In genomic region chr16:30367349-30368009, GRCh38 we compare ENCODE assay signal across 7 cellular contexts. TPM values are rescaled to one million over a fixed set of nuclear protein-coding genes. Genes with fewer than 3 reads are reported as not detected.
DNase-seq lines count a peak whose midpoint lies in the region; ATAC-seq and TF ChIP-seq lines count a peak whose summit lies in the region.
"Had no signal": no experiment of that assay in that cellular context is flagged by ENCODE, and none has a peak within 500 bp of the region (broad histone marks: within the 10 kb centered on the region; RNA-seq: fewer than 3 reads in every experiment).

No MANE protein-coding gene starts in this region.

- TF ChIP-seq CTCF in cardiac muscle cell (IDR thresholded peaks at IDR 0.05; ENCODE audit: low read depth, low read length): no peak
- no peak for TF ChIP-seq CTCF in right atrium auricular region (IDR thresholded peaks at IDR 0.05)
- no peak for TF ChIP-seq CTCF in upper lobe of right lung (IDR thresholded peaks at IDR 0.05)

- ATAC-seq in Right ventricle myocardium superior (ENCODE audit: poor library complexity): no peak
- ATAC-seq in upper lobe of right lung: no peak

- H3K4me3 ChIP-seq in cardiac muscle cell (peak overlapping the region; percentile 91), right atrium auricular region (peak overlapping the region; percentile 90), upper lobe of right lung (peak overlapping the region; percentile 67)

- DNase-seq in cardiac muscle cell (ENCODE audit: low read depth in 1 of 2, low spot score in 1 of 2): no peak
- no peak for DNase-seq in Right ventricle myocardium superior
- no peak for DNase-seq in right atrium auricular region (ENCODE audit: low spot score)
- DNase-seq in upper lobe of right lung: no peak
- DNase-seq in HCEC 1CT: no peak
- DNase-seq in NOMO-1 treated with dmso at 0.1 percent for 144 hours (lab: John Stamatoyannopoulos, UW; ENCODE audit: unreplicated experiment): no peak
- DNase-seq: DMS79 had no signal

- H3K9me3 ChIP-seq in cardiac muscle cell (ENCODE audit: low read depth) (no peaks in the 10 kb centered on the region), right atrium auricular region (no peaks in the 10 kb centered on the region), upper lobe of right lung (no peaks in the 10 kb centered on the region)

- peaks cover 37% of the 10 kb centered on the region for H3K4me1 ChIP-seq in cardiac muscle cell (ENCODE audit: low read depth)
- H3K4me1 ChIP-seq in right atrium auricular region: peaks cover 0 to 55% of the 10 kb centered on the region in 2 donors
- peaks cover 29% of the 10 kb centered on the region for H3K4me1 ChIP-seq in upper lobe of right lung

- H3K27me3 ChIP-seq in cardiac muscle cell: no peaks in the 10 kb centered on the region
- no peaks in the 10 kb centered on the region for H3K27me3 ChIP-seq in right atrium auricular region
- no peaks in the 10 kb centered on the region for H3K27me3 ChIP-seq in upper lobe of right lung

- H3K27ac ChIP-seq in cardiac muscle cell (no peak overlapping the region), right atrium auricular region (peak overlapping the region; percentile 81 to 85), upper lobe of right lung (no peak overlapping the region)

- intact Hi-C loops in Right ventricle myocardium superior (cut with DNase I) (no loop called here), upper lobe of right lung (cut with DNase I) (no loop called here)

- no peaks in the 10 kb centered on the region for H3K36me3 ChIP-seq in cardiac muscle cell
- peaks cover 27% of the 10 kb centered on the region for H3K36me3 ChIP-seq in right atrium auricular region
- peaks cover 31% of the 10 kb centered on the region for H3K36me3 ChIP-seq in upper lobe of right lung

RNA-seq across cellular contexts. Expression of gene TBC1D10B, which starts 2.8 kb away (rescaled TPM):
- 50.7 and 58.4 TPM in 2 replicates for total RNA-seq in cardiac muscle cell
- polyA plus RNA-seq in cardiac muscle cell: 39.9 and 51.3 TPM in 2 replicates
- total RNA-seq in Right ventricle myocardium superior: 24.4 TPM
- total RNA-seq in right atrium auricular region: 10 to 100 TPM; 20.0 to 22.3 TPM
- total RNA-seq in upper lobe of right lung: 36.0 TPM

RNA-seq across cellular contexts. Expression of gene MYL11, which starts 7.1 kb away (rescaled TPM):
- total RNA-seq in cardiac muscle cell (1.5 TPM in 1 of 2 replicates, not detected in the other), Right ventricle myocardium superior (not detected), right atrium auricular region (not detected), upper lobe of right lung (not detected)
- 0.69 and 5.5 TPM in 2 replicates for polyA plus RNA-seq in cardiac muscle cell

RNA-seq across cellular contexts. Expression of gene CD2BP2, which starts 12.4 kb away (rescaled TPM):
- 56.7 and 63.1 TPM in 2 replicates for total RNA-seq in cardiac muscle cell
- polyA plus RNA-seq in cardiac muscle cell: 47.2 TPM in 2 replicates
- total RNA-seq in Right ventricle myocardium superior: 34.1 TPM
- 10 to 100 TPM; 22.0 to 39.3 TPM for total RNA-seq in right atrium auricular region
- 51.5 TPM for total RNA-seq in upper lobe of right lung

RNA-seq across cellular contexts. Expression of gene SEPTIN1, which starts 14.9 kb away (rescaled TPM):
- 0.92 and 0.95 TPM in 2 replicates for total RNA-seq in cardiac muscle cell
- 8.7 and 11.9 TPM in 2 replicates for polyA plus RNA-seq in cardiac muscle cell
- 0.97 TPM for total RNA-seq in Right ventricle myocardium superior
- total RNA-seq in right atrium auricular region: under 1 TPM in 1 of 2 donors, not detected in 1; 0.35 TPM
- 8.6 TPM for total RNA-seq in upper lobe of right lung

RNA-seq across cellular contexts. Expression of gene ZNF48, which starts 27.7 kb away (rescaled TPM):
- total RNA-seq in cardiac muscle cell: 29.5 and 32.3 TPM in 2 replicates
- 12.5 and 20.8 TPM in 2 replicates for polyA plus RNA-seq in cardiac muscle cell
- 5.1 TPM for total RNA-seq in Right ventricle myocardium superior
- total RNA-seq in right atrium auricular region: 10 to 100 TPM in 1 of 2 donors, 1 to 10 TPM in 1; 5.7 to 10.7 TPM
- 6.1 TPM for total RNA-seq in upper lobe of right lung

Comparison
In these comparisons a context has a peak if more than half of its experiments do, and no peak if none do; other contexts are left out.
1. H3K27ac ChIP-seq: peak in right atrium auricular region (2 of 2); none in cardiac muscle cell (single experiment) and upper lobe of right lung (single experiment).
2. Peak in every context shown above with its lines, with median percentiles within 50 percentile points of each other: H3K4me3 ChIP-seq.